ENCODE assay signal across 14 cellular contexts in genomic region chr9:33138768-33139167, GRCh38. TPM values are rescaled to one million over a fixed set of nuclear protein-coding genes. Genes with fewer than 3 reads are reported as not detected.
DNase-seq lines count a peak whose midpoint lies in the region; ATAC-seq and TF ChIP-seq lines count a peak whose summit lies in the region.
"Had no signal": no experiment of that assay in that cellular context is flagged by ENCODE, and none has a peak within 500 bp of the region (broad histone marks: within the 10 kb centered on the region; RNA-seq: fewer than 3 reads in every experiment).

No MANE protein-coding gene starts in this region.

- H3K9me3 ChIP-seq in right atrium auricular region (no peaks in the 10 kb centered on the region), osteoblast (ENCODE audit: low read depth, low read length) (no peaks in the 10 kb centered on the region)

- H3K27me3 ChIP-seq in right atrium auricular region (no peaks in the 10 kb centered on the region), osteoblast (ENCODE audit: insufficient read depth, low read length) (no peaks in the 10 kb centered on the region)
- H3K27me3 ChIP-seq: foreskin keratinocyte had no signal

- H3K9me3 Mint-ChIP-seq in activated naive CD8-positive, alpha-beta T cell (ENCODE audit: low read depth): no peaks in the 10 kb centered on the region
- H3K9me3 Mint-ChIP-seq in natural killer cell: no peaks in the 10 kb centered on the region

- H3K4me3 Mint-ChIP-seq in activated naive CD8-positive, alpha-beta T cell: peak overlapping the region; percentile 8
- H3K4me3 Mint-ChIP-seq in natural killer cell: peak overlapping the region; percentile 65

- H3K4me1 Mint-ChIP-seq in activated naive CD8-positive, alpha-beta T cell (ENCODE audit: low read depth): peaks cover 82% of the 10 kb centered on the region
- peaks cover 85 to 96% of the 10 kb centered on the region in 2 donors for H3K4me1 Mint-ChIP-seq in natural killer cell

- peaks cover 70% of the 10 kb centered on the region for H4K20me1 ChIP-seq in osteoblast (ENCODE audit: insufficient read depth, low read length)

- H3K36me3 Mint-ChIP-seq in activated naive CD8-positive, alpha-beta T cell: no peaks in the 10 kb centered on the region
- H3K36me3 Mint-ChIP-seq in natural killer cell: peaks cover under 1% of the 10 kb centered on the region

- no peak for DNase-seq in right atrium auricular region (ENCODE audit: low spot score)
- no peak for DNase-seq in Right ventricle myocardium inferior (ENCODE audit: missing footprints)
- no peak for DNase-seq in natural killer cell
- DNase-seq in osteoblast (ENCODE audit: insufficient read length, low spot score, missing footprints): no peak
- no peak for DNase-seq in mucosa of gallbladder (ENCODE audit: low spot score)
- DNase-seq: activated CD4-positive, alpha-beta T cell treated with anti-CD3 and anti-CD28 coated beads for 1 hour; anterior cingulate cortex; foreskin keratinocyte; NCI-H2107; stimulated activated CD4-positive, alpha-beta T cell treated with anti-CD3 and anti-CD28 coated beads, Interleukin-15, amount 100 ng/mL, for 24 hours had no signal

- intact Hi-C loops in Right ventricle myocardium inferior (cut with DNase I): loop anchor here (2.0 kb wide), 1 partner anchor 26 kb away; no protein-coding TSS in a partner anchor
- intact Hi-C loops in natural killer cell (cut with micrococcal nuclease): no loop called here

- H3K4me1 ChIP-seq in right atrium auricular region: peaks cover 0 to 100% of the 10 kb centered on the region in 2 donors
- peaks cover 46% of the 10 kb centered on the region for H3K4me1 ChIP-seq in osteoblast (ENCODE audit: insufficient read depth, low read length)

- no peak overlapping the region for H3K4me3 ChIP-seq in right atrium auricular region
- no peak overlapping the region for H3K4me3 ChIP-seq in osteoblast (ENCODE audit: insufficient read depth, low read length)

- H3K4me2 ChIP-seq in osteoblast (ENCODE audit: insufficient read depth, low read length): no peak overlapping the region

- H3K27me3 Mint-ChIP-seq in activated naive CD8-positive, alpha-beta T cell: no peaks in the 10 kb centered on the region
- H3K27me3 Mint-ChIP-seq in natural killer cell (ENCODE audit: low read depth in 2 of 2): no peaks in the 10 kb centered on the region

- no peak for ATAC-seq in Right ventricle myocardium inferior
- ATAC-seq in natural killer cell: peak in 1 of 3 donors; percentile 7
- no peak for ATAC-seq in HG02938 (IDR thresholded peaks at IDR 0.05; ENCODE audit: unreplicated experiment)
- no peak for ATAC-seq in HG02678 (IDR thresholded peaks at IDR 0.05; ENCODE audit: unreplicated experiment)

- peaks cover 98% of the 10 kb centered on the region for H3K79me2 ChIP-seq in osteoblast (ENCODE audit: insufficient read depth, low read length)

- peak overlapping the region; percentile 41 for H3K27ac Mint-ChIP-seq in activated naive CD8-positive, alpha-beta T cell
- H3K27ac Mint-ChIP-seq in natural killer cell: peak overlapping the region; percentile 89 to 98

- TF ChIP-seq CTCF in right atrium auricular region (IDR thresholded peaks at IDR 0.05) (no peak), natural killer cell (IDR thresholded peaks at IDR 0.05) (no peak), osteoblast (IDR thresholded peaks at IDR 0.05; ENCODE audit: extremely low read depth, low read depth, low read length) (no peak)

- no peak overlapping the region for H2AFZ ChIP-seq in osteoblast (ENCODE audit: low read length)

- H3K36me3 ChIP-seq in right atrium auricular region (peaks cover 14% of the 10 kb centered on the region), osteoblast (ENCODE audit: insufficient read depth, low read length) (peaks cover 17% of the 10 kb centered on the region)

- H3K27ac ChIP-seq in right atrium auricular region (peak overlapping the region; percentile 41 to 49), osteoblast (ENCODE audit: low read depth, low read length) (no peak overlapping the region)
- H3K27ac ChIP-seq: C4-2B, foreskin keratinocyte had no signal

RNA-seq across cellular contexts. Expression of gene B4GALT1, which starts 28.4 kb away (rescaled TPM):
- 10 to 100 TPM; 57.6 to 76.1 TPM for total RNA-seq in right atrium auricular region
- total RNA-seq in Right ventricle myocardium inferior: 43.6 TPM
- total RNA-seq in natural killer cell: 100 to 1,000 TPM; 122 to 143 (median 128) TPM
- 63.7 and 76.3 TPM in 2 replicates for total RNA-seq in osteoblast
- 66.8 TPM for total RNA-seq in mucosa of gallbladder
